8 cellular contexts compared by ENCODE assay signal in genomic region chr12:103965590-103966407, GRCh38. TPM values are rescaled to one million over a fixed set of nuclear protein-coding genes. Genes with fewer than 3 reads are reported as not detected.
DNase-seq lines count a peak whose midpoint lies in the region; ATAC-seq and TF ChIP-seq lines count a peak whose summit lies in the region.

TDG (plus strand) TSS chr12:103965872; CDS start chr12:103966038, 166 bp downstream.

- H3F3A ChIP-seq in OCI-LY1 (ENCODE audit: insufficient read depth, low read length) = no peaks in the 10 kb centered on the region

- peak within 1 kb of the TSS; percentile 99 for H3K4me3 Mint-ChIP-seq in endothelial cell (ENCODE audit: unreplicated experiment)

- H3K9me2 ChIP-seq in OCI-LY1 (ENCODE audit: low read depth, low read length) = no peaks in the 10 kb centered on the region

- WGBS in HUES64 = 3% methylated on average over 59 of the region's 61 CpGs

- H2AFZ ChIP-seq in OCI-LY1 (ENCODE audit: low read length) = no peak within 1 kb of the TSS

- ATAC-seq in GM21447 (IDR thresholded peaks at IDR 0.05; ENCODE audit: unreplicated experiment) = peak; percentile 90

- no peaks in the 10 kb centered on the region for H3K9me3 Mint-ChIP-seq in endothelial cell (ENCODE audit: unreplicated experiment)

- DNase-seq in D341Med (ENCODE audit: low spot score) = peak; percentile 96
- DNase-seq in activated CD8-positive, alpha-beta memory T cell treated with anti-CD3 and anti-CD28 coated beads, Interleukin-2, amount 50 U/mL, for 48 hours = peak; percentile 96
- peak; percentile 92 for DNase-seq in endothelial cell (ENCODE audit: low spot score)
- DNase-seq in midbrain (lab: John Stamatoyannopoulos, UW) = peak; percentile 98
- peak; percentile 91 to 95 for DNase-seq in stimulated activated CD8-positive, alpha-beta memory T cell treated with anti-CD3 and anti-CD28 coated beads, Interleukin-2, amount 100 ng/mL, for 1 hour (ENCODE audit: low read depth in 2 of 2)

- H3K4me3 ChIP-seq in HUES64 (ENCODE audit: low read length) (peak within 1 kb of the TSS; percentile 87), OCI-LY1 (ENCODE audit: low read depth, low read length, poor library complexity, severe bottlenecking) (peak within 1 kb of the TSS; percentile 81)

- H3K79me2 ChIP-seq in OCI-LY1 (ENCODE audit: insufficient read depth, low read length) = peaks cover 52% of the 10 kb centered on the region

- peak within 1 kb of the TSS; percentile 77 for H3K4me2 ChIP-seq in OCI-LY1 (ENCODE audit: low read length)

- H3K4me1 Mint-ChIP-seq in endothelial cell (ENCODE audit: unreplicated experiment) = peaks cover 29% of the 10 kb centered on the region

- H3K27me3 Mint-ChIP-seq in endothelial cell (ENCODE audit: unreplicated experiment) = peaks cover 3% of the 10 kb centered on the region

- H3K9me3 ChIP-seq in HUES64 (ENCODE audit: insufficient read depth, low read depth, low read length) (no peaks in the 10 kb centered on the region), OCI-LY1 (ENCODE audit: low read length) (no peaks in the 10 kb centered on the region)

- H3K36me3 ChIP-seq in HUES64 (ENCODE audit: insufficient read depth, low read length) = peaks cover 31% of the 10 kb centered on the region
- no peaks in the 10 kb centered on the region; the same call in 1 of the 2 replicates for H3K36me3 ChIP-seq in OCI-LY1 (ENCODE audit: insufficient read depth, low read length)

- H3K9ac ChIP-seq in HUES64 (ENCODE audit: low read depth, low read length) (peak within 1 kb of the TSS; percentile 96), OCI-LY1 (ENCODE audit: low read length) (peak within 1 kb of the TSS; percentile 92)

- H3K27me3 ChIP-seq in HUES64 (ENCODE audit: insufficient read depth, low read length) (no peaks in the 10 kb centered on the region), OCI-LY1 (ENCODE audit: insufficient read depth, low read length) (no peaks in the 10 kb centered on the region)

- peak within 1 kb of the TSS; percentile 96 for H3K27ac Mint-ChIP-seq in endothelial cell (ENCODE audit: unreplicated experiment)

- H3K27ac ChIP-seq in HUES64 (ENCODE audit: low read depth, low read length) (peak within 1 kb of the TSS; percentile 96), OCI-LY1 (ENCODE audit: low read depth, low read length, poor library complexity, severe bottlenecking) (peak within 1 kb of the TSS; percentile 61)

- H4K20me1 ChIP-seq in OCI-LY1 (ENCODE audit: insufficient read depth, low read length) = no peaks in the 10 kb centered on the region

- no peak for TF ChIP-seq CTCF in OCI-LY1 (IDR thresholded peaks at IDR 0.05; ENCODE audit: low read length)
- TF ChIP-seq CTCF in endothelial cell (IDR thresholded peaks at IDR 0.05; ENCODE audit: unreplicated experiment) = no peak

- peaks cover 15% of the 10 kb centered on the region for H3K4me1 ChIP-seq in HUES64 (ENCODE audit: insufficient read depth, low read length)
- H3K4me1 ChIP-seq in OCI-LY1 (ENCODE audit: insufficient read depth, low read length, severe bottlenecking) = peaks cover 20% of the 10 kb centered on the region

- H3K36me3 Mint-ChIP-seq in endothelial cell (ENCODE audit: low read depth, unreplicated experiment) = peaks cover 5% of the 10 kb centered on the region

RNA-seq across cellular contexts. Expression of gene TDG, which starts in this region (rescaled TPM):
- 68.7 TPM for polyA plus RNA-seq in HUES64 (2013, experiment 1 of 2)
- 57.9 TPM for polyA plus RNA-seq in HUES64 (2013, experiment 2 of 2)
- total RNA-seq in endothelial cell (ENCODE audit: unreplicated experiment) = 28.6 TPM

Comparison
In these comparisons a context has a peak if more than half of its experiments do, and no peak if none do; other contexts are left out.
1. Peak in every context shown above with its lines: DNase-seq, ATAC-seq, H3K4me3 ChIP-seq and H3K27ac ChIP-seq.